22 cellular contexts compared by ENCODE assay signal in the genomic region with DNA sequence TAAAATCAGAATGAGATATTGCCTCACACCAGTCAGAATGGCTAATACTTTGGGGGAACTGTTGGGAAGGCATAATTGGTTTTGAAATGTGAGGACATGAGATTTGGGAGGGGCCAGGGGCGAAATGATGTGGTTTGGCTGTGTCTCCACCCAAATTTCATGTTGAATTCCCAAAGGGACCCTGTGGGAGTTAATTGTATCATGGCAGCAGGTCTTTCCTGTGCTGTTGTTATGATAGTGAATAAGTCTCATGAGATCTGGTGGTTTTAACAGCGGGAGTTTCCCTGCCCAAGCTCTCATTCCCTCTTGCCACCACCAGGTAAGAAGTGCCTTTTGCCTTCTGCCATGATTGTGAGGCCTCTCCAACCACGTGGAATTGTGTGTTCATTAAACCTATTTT. TPM values are rescaled to one million over a fixed set of nuclear protein-coding genes. Genes with fewer than 3 reads are reported as not detected.
A peak's percentile ranks its signal among the peaks of the same experiment; 100 is the strongest.
DNase-seq lines count a peak whose midpoint lies in the region; ATAC-seq and TF ChIP-seq lines count a peak whose summit lies in the region.
"Had no signal": no experiment of that assay in that cellular context is flagged by ENCODE, and none has a peak within 500 bp of the region (broad histone marks: within the 10 kb centered on the region; RNA-seq: fewer than 3 reads in every experiment).

No MANE protein-coding gene starts in this region.

- DNase-seq in A172 (ENCODE audit: low spot score) (peak; percentile 47), activated B cell treated with CpG ODN at 0.5 μM for 24 hours (no peak), fibroblast of peridontal ligament (ENCODE audit: extremely low read depth) (peak; percentile 69), islet precursor cell (no peak), SKM-1 (lab: John Stamatoyannopoulos, UW; ENCODE audit: unreplicated experiment) (no peak), NCI-H510A (lab: John Stamatoyannopoulos, UW) (no peak)
- DNase-seq: BE2C, Caco-2, gastrocnemius medialis, mesendoderm, naive B cell, NCI-H1105, NCI-H69, uterus had no signal

- ATAC-seq in GM21619 (IDR thresholded peaks at IDR 0.05; ENCODE audit: unreplicated experiment), result peak; percentile 60
- ATAC-seq in activated B cell treated with CpG ODN at 0.5 μM for 24 hours (ENCODE audit: low read depth), result peak; percentile 28
- ATAC-seq in HG03108 (IDR thresholded peaks at IDR 0.05; ENCODE audit: unreplicated experiment), result no peak
- ATAC-seq: activated naive CD4-positive, alpha-beta T cell treated with anti-CD3 and anti-CD28 coated beads, Interleukin-2, amount 50 U/mL, for 72 hours; gastrocnemius medialis; pancreas; right cardiac atrium; SK-N-SH treated with all-trans-retinoic acid at 6 μM for 48 hours had no signal

- intact Hi-C loops in activated B cell treated with CpG ODN at 0.5 μM for 24 hours (cut with micrococcal nuclease), result no loop called here

- POLR2A ChIA-PET in activated B cell treated with CpG ODN at 0.5 μM for 24 hours (lab: Charles Lee), result no interaction called here

- peaks cover 2% of the 10 kb centered on the region for H3K9me3 Mint-ChIP-seq in activated B cell treated with CpG ODN at 0.5 μM for 24 hours
- H3K9me3 Mint-ChIP-seq: activated naive CD4-positive, alpha-beta T cell treated with anti-CD3 and anti-CD28 coated beads, Interleukin-2, amount 50 U/mL, for 72 hours had no signal

- TF ChIP-seq CTCF in activated B cell treated with CpG ODN at 0.5 μM for 24 hours (IDR thresholded peaks at IDR 0.05), result no peak

- H3K36me3 Mint-ChIP-seq in activated B cell treated with CpG ODN at 0.5 μM for 24 hours (ENCODE audit: low read depth), result no peaks in the 10 kb centered on the region
- H3K36me3 Mint-ChIP-seq: activated naive CD4-positive, alpha-beta T cell treated with anti-CD3 and anti-CD28 coated beads, Interleukin-2, amount 50 U/mL, for 72 hours; naive B cell had no signal

- no peak overlapping the region for H3K27ac Mint-ChIP-seq in activated B cell treated with CpG ODN at 0.5 μM for 24 hours
- H3K27ac Mint-ChIP-seq: activated naive CD4-positive, alpha-beta T cell treated with anti-CD3 and anti-CD28 coated beads, Interleukin-2, amount 50 U/mL, for 72 hours; naive B cell had no signal

- H3K4me3 Mint-ChIP-seq in activated B cell treated with CpG ODN at 0.5 μM for 24 hours, result no peak overlapping the region
- H3K4me3 Mint-ChIP-seq: naive B cell had no signal

- CTCF ChIA-PET in activated B cell treated with CpG ODN at 0.5 μM for 24 hours (lab: Charles Lee), result no interaction called here

- H3K27me3 Mint-ChIP-seq in activated B cell treated with CpG ODN at 0.5 μM for 24 hours, result peaks cover 6% of the 10 kb centered on the region

- peaks cover 4% of the 10 kb centered on the region for H3K4me1 Mint-ChIP-seq in activated B cell treated with CpG ODN at 0.5 μM for 24 hours

RNA-seq across cellular contexts. Expression of a gene that starts 59.6 kb away (rescaled TPM):
- total RNA-seq in A172 (2014; rRNA removed; shearing (Covaris generic)), result 2.8 and 4.0 TPM in 2 replicates
- total RNA-seq in activated B cell treated with CpG ODN at 0.5 μM for 24 hours, result not detected in 2 replicates
- total RNA-seq: activated CD8-positive, alpha-beta memory T cell treated with anti-CD3 and anti-CD28 coated beads for 36 hours; activated naive CD4-positive, alpha-beta T cell treated with anti-CD3 and anti-CD28 coated beads, Interleukin-2, amount 50 U/mL, for 72 hours; endothelial cell of umbilical vein had no signal

Comparison
In these comparisons a context has a peak if more than half of its experiments do, and no peak if none do; other contexts are left out.
1. DNase-seq: peak in A172 (single experiment) and fibroblast of peridontal ligament (single experiment); none in activated B cell treated with CpG ODN at 0.5 μM for 24 hours (single experiment), islet precursor cell (single experiment), SKM-1 (single experiment) and NCI-H510A (single experiment).